In the genomic region with DNA sequence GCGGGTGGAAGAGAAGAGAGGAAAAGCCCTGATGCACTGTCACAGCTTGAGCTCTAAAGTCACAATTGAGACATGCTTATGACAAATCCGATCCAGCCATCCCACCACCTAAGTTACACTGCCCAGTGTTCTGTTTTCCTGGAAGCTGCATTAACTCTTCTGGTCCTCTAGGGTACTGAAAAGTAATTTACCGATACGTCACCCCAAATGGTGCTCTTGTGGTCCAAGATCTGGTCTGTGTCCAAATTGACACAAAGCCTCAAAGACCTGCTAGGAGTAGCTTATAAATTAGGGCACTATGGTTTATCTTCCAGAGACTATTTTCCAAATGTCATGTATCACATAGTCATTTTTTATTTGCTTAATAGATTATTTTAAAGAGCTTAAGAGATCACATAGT, we compare ENCODE assay signal across 25 cellular contexts.
A peak's percentile ranks its signal among the peaks of the same experiment; 100 is the strongest.
DNase-seq lines count a peak whose midpoint lies in the region; ATAC-seq, FAIRE-seq and TF ChIP-seq lines count a peak whose summit lies in the region.
"Had no signal": no experiment of that assay in that cellular context is flagged by ENCODE, and none has a peak within 500 bp of the region (broad histone marks: within the 10 kb centered on the region; RNA-seq: fewer than 3 reads in every experiment).

No MANE protein-coding gene starts in this region.

- no CpG with 5 or more reads among the region's 4 CpGs for WGBS in H9 (ENCODE audit: extremely low coverage, insufficient read length, low lambda C conversion rate)
- 78 to 92% methylated on average over 4 of the region's 4 CpGs for WGBS in testis, 2 donors
- WGBS in pancreas, 2 donors, result 63 to 82% methylated on average over 4 of the region's 4 CpGs

- TF ChIP-seq CTCF in H9 (conservative IDR thresholded peaks at IDR 0.05) (peak; percentile 39), WERI-Rb-1 (IDR thresholded peaks at IDR 0.05; ENCODE audit: low read depth, low read length) (0 out of 2 replicates have a peak, but pooled peaks have one; percentile 7), progenitor cell of endocrine pancreas (IDR thresholded peaks at IDR 0.05; ENCODE audit: unreplicated experiment) (peak; percentile 12), Calu3 (IDR thresholded peaks at IDR 0.05; ENCODE audit: unreplicated experiment) (no peak), testis (IDR thresholded peaks at IDR 0.05) (no peak), pancreas (IDR thresholded peaks at IDR 0.05) (no peak)

- CTCF ChIA-PET in Calu3 (lab: Charles Lee), result no interaction called here

- BruUV-seq in Calu3 (replicated peaks; lab: Mats Ljungman, UMichigan), result no TSS peak

- H2AK5ac ChIP-seq in H9 (ENCODE audit: insufficient read length, low read length), result no peak overlapping the region

- H4K8ac ChIP-seq in H9 (replicated peaks; ENCODE audit: insufficient read length, low read depth, low read length), result no peak overlapping the region

- H3K14ac ChIP-seq in H9 (ENCODE audit: insufficient read depth, low read length), result no peak overlapping the region

- no peak overlapping the region for H3K9ac ChIP-seq in H9 (ENCODE audit: extremely low read depth, insufficient read length, low read length)

- H3K79me2 ChIP-seq in H9 (ENCODE audit: insufficient read depth, low read length), result no peaks in the 10 kb centered on the region

- H2AFZ ChIP-seq in H9 (ENCODE audit: low read length), result no peak overlapping the region

- H4K20me1 ChIP-seq in H9 (ENCODE audit: control insufficient read depth, insufficient read depth, insufficient read length), result peaks cover 2% of the 10 kb centered on the region

- no peak for FAIRE-seq in pancreas (lab: Jason Lieb, UNC)
- FAIRE-seq: keratinocyte had no signal

- H3K27ac ChIP-seq in H9 (ENCODE audit: insufficient read length, low read depth, low read length), result no peak overlapping the region
- no peak overlapping the region for H3K27ac ChIP-seq in WERI-Rb-1
- no peak overlapping the region for H3K27ac ChIP-seq in testis
- no peak overlapping the region for H3K27ac ChIP-seq in pancreas

- no peaks in the 10 kb centered on the region for H3K36me3 ChIP-seq in WERI-Rb-1
- no peaks in the 10 kb centered on the region for H3K36me3 ChIP-seq in testis (ENCODE audit: low read depth, missing control alignments)
- no peaks in the 10 kb centered on the region for H3K36me3 ChIP-seq in pancreas

- H3K23ac ChIP-seq in H9 (ENCODE audit: insufficient read length, low read depth, low read length), result no peak overlapping the region

- intact Hi-C loops in Calu3 (cut with micrococcal nuclease; ENCODE audit: unreplicated experiment), result loop anchor here (10.0 kb wide), 3 partner anchors 166 to 506 kb away; no protein-coding TSS in a partner anchor
- intact Hi-C loops in testis (cut with DNase I; ENCODE audit: low total_unique reads), result no loop called here
- intact Hi-C loops in pancreas (cut with DNase I), result loop anchor here in 1 of 3 donors (5.0 to 10.0 kb wide), 2 partner anchors 628 to 776 kb away; a partner anchor contains a TSS

- H3K79me1 ChIP-seq in H9 (ENCODE audit: insufficient read depth, low read depth, low read length, poor library complexity, severe bottlenecking), result no peaks in the 10 kb centered on the region

- no peak overlapping the region for H2BK12ac ChIP-seq in H9 (ENCODE audit: insufficient read length, low read depth, low read length)

- H3K18ac ChIP-seq in H9 (ENCODE audit: insufficient read length, low read depth, low read length), result no peak overlapping the region

- H3K36me3 Mint-ChIP-seq in H9 (ENCODE audit: insufficient read depth in 1 of 3, low read depth in 3 of 3) (no peaks in the 10 kb centered on the region), progenitor cell of endocrine pancreas (ENCODE audit: insufficient read depth) (peaks cover 17% of the 10 kb centered on the region), Calu3 (ENCODE audit: insufficient read depth, unreplicated experiment) (no peaks in the 10 kb centered on the region)
- H3K36me3 Mint-ChIP-seq: IgD-negative memory B cell; natural killer cell treated with Interleukin-12 subunit alpha and Interleukin-12 subunit beta and Interleukin-15 and Interleukin-18, amount 100 ng/mL, for 72 hours had no signal

- H3K9me3 ChIP-seq in H9 (ENCODE audit: control insufficient read depth, low read depth, low read length) (no peaks in the 10 kb centered on the region), WERI-Rb-1 (ENCODE audit: severe bottlenecking) (no peaks in the 10 kb centered on the region), testis (no peaks in the 10 kb centered on the region), pancreas (no peaks in the 10 kb centered on the region)

- no peak overlapping the region for H3K4me3 Mint-ChIP-seq in H9
- no peak overlapping the region for H3K4me3 Mint-ChIP-seq in progenitor cell of endocrine pancreas (ENCODE audit: low read depth)
- H3K4me3 Mint-ChIP-seq in Calu3 (ENCODE audit: low read depth, unreplicated experiment), result no peak overlapping the region
- H3K4me3 Mint-ChIP-seq: activated T-cell treated with anti-CD3 and anti-CD28 coated beads, Interleukin-2, amount 50 U/mL, for 24 hours; central memory CD8-positive, alpha-beta T cell; IgD-negative memory B cell; natural killer cell treated with Interleukin-12 subunit alpha and Interleukin-12 subunit beta and Interleukin-15 and Interleukin-18, amount 100 ng/mL, for 72 hours; T-helper 17 cell had no signal

- H3K23me2 ChIP-seq in H9 (ENCODE audit: insufficient read length, low read depth, low read length, poor library complexity, severe bottlenecking), result no peaks in the 10 kb centered on the region

- DNase-seq in H9, result no peak
- no peak for DNase-seq in WERI-Rb-1
- peak; percentile 14 for DNase-seq in iPS-NIHi11 (ENCODE audit: low spot score)
- DNase-seq in progenitor cell of endocrine pancreas (ENCODE audit: low spot score, unreplicated experiment), result no peak
- DNase-seq in Calu3, result no peak
- no peak for DNase-seq in testis
- DNase-seq in pancreas, result no peak
- DNase-seq: activated CD4-positive, alpha-beta T cell treated with anti-CD3 and anti-CD28 coated beads for 48 hours; activated gamma-delta T cell treated with Interleukin-2 at 50 U/mL for 16 hours; activated T-cell treated with anti-CD3 and anti-CD28 coated beads, Interleukin-2, amount 50 U/mL, for 24 hours; left ventricle myocardium superior; NCI-H1105; NCI-H187 treated with DMSO at 0.1 percent for 48 hours; NCI-H526; stimulated activated CD4-positive, alpha-beta T cell treated with anti-CD3 and anti-CD28 coated beads, Interleukin-12 subunit alpha, Interleukin-12 subunit beta, amount 100 ng/mL, for 4 hours; stimulated activated CD4-positive, alpha-beta T cell treated with anti-CD3 and anti-CD28 coated beads, Interleukin-4, amount 100 ng/mL, for 1 hour; substantia nigra; T-helper 17 cell had no signal

- ATAC-seq in HG03520 (IDR thresholded peaks at IDR 0.05; ENCODE audit: unreplicated experiment) (no peak), pancreas (no peak)
- ATAC-seq: left ventricle myocardium superior; natural killer cell treated with Interleukin-12 subunit alpha and Interleukin-12 subunit beta and Interleukin-15 and Interleukin-18, amount 100 ng/mL, for 72 hours; sciatic nerve; SK-N-SH treated with all-trans-retinoic acid at 6 μM for 48 hours; T-helper 17 cell had no signal

- no peak overlapping the region for H3K4me2 ChIP-seq in H9 (ENCODE audit: insufficient read depth, insufficient read length, low read length)

- H3K4me1 Mint-ChIP-seq in H9 (peaks cover 17 to 19% of the 10 kb centered on the region in 2 experiments), progenitor cell of endocrine pancreas (ENCODE audit: low read depth) (peaks cover 52% of the 10 kb centered on the region), Calu3 (ENCODE audit: low read depth, unreplicated experiment) (peaks cover 19% of the 10 kb centered on the region)
- H3K4me1 Mint-ChIP-seq: central memory CD8-positive, alpha-beta T cell; IgD-negative memory B cell; T-helper 17 cell had no signal

- H3K27ac Mint-ChIP-seq in H9 (no peak overlapping the region), progenitor cell of endocrine pancreas (no peak overlapping the region), Calu3 (ENCODE audit: unreplicated experiment) (no peak overlapping the region)
- H3K27ac Mint-ChIP-seq: activated T-cell treated with anti-CD3 and anti-CD28 coated beads, Interleukin-2, amount 50 U/mL, for 24 hours; IgD-negative memory B cell; natural killer cell treated with Interleukin-12 subunit alpha and Interleukin-12 subunit beta and Interleukin-15 and Interleukin-18, amount 100 ng/mL, for 72 hours; T-helper 17 cell had no signal

- no peak overlapping the region for H3T11ph ChIP-seq in H9 (ENCODE audit: low read length)

- no peak overlapping the region for H3K4me3 ChIP-seq in WERI-Rb-1 (ENCODE audit: low read depth, low read length)
- H3K4me3 ChIP-seq in testis, result no peak overlapping the region
- no peak overlapping the region for H3K4me3 ChIP-seq in pancreas

- no peak overlapping the region for H4K5ac ChIP-seq in H9 (ENCODE audit: insufficient read length, low read depth, low read length)

- H3K4me1 ChIP-seq in H9 (ENCODE audit: insufficient read depth, low read length) (peaks cover 4% of the 10 kb centered on the region; the same call in 1 of the 2 replicates), testis (no peaks in the 10 kb centered on the region), pancreas (peaks cover under 1 to 31% (median 10%) of the 10 kb centered on the region in 3 donors)

- H3K56ac ChIP-seq in H9 (ENCODE audit: insufficient read length, low read depth, low read length), result no peak overlapping the region

- no peak overlapping the region for H2BK15ac ChIP-seq in H9 (ENCODE audit: low read depth, low read length)

- H3K27me3 Mint-ChIP-seq in H9 (ENCODE audit: low read depth), result no peaks in the 10 kb centered on the region
- H3K27me3 Mint-ChIP-seq in progenitor cell of endocrine pancreas, result no peaks in the 10 kb centered on the region
- no peaks in the 10 kb centered on the region for H3K27me3 Mint-ChIP-seq in Calu3 (ENCODE audit: unreplicated experiment)
- H3K27me3 Mint-ChIP-seq: activated T-cell treated with anti-CD3 and anti-CD28 coated beads, Interleukin-2, amount 50 U/mL, for 24 hours; central memory CD8-positive, alpha-beta T cell; T-helper 17 cell had no signal

- no peak overlapping the region for H2BK20ac ChIP-seq in H9 (ENCODE audit: low read depth, low read length, poor library complexity, severe bottlenecking)

- H3K4ac ChIP-seq in H9 (ENCODE audit: low read depth, low read length), result no peak overlapping the region

- TF ChIP-seq POLR2A in testis (IDR thresholded peaks at IDR 0.05), result no peak

- H2BK120ac ChIP-seq in H9 (ENCODE audit: low read depth, low read length, poor library complexity, severe bottlenecking), result no peak overlapping the region

- H3K9me3 Mint-ChIP-seq in H9 (no peaks in the 10 kb centered on the region), progenitor cell of endocrine pancreas (ENCODE audit: low read depth) (peaks cover 4% of the 10 kb centered on the region), Calu3 (ENCODE audit: low read depth, unreplicated experiment) (no peaks in the 10 kb centered on the region)
- H3K9me3 Mint-ChIP-seq: activated T-cell treated with anti-CD3 and anti-CD28 coated beads, Interleukin-2, amount 50 U/mL, for 24 hours; central memory CD8-positive, alpha-beta T cell; IgD-negative memory B cell; natural killer cell treated with Interleukin-12 subunit alpha and Interleukin-12 subunit beta and Interleukin-15 and Interleukin-18, amount 100 ng/mL, for 72 hours had no signal

- H3K27me3 ChIP-seq in H9 (ENCODE audit: insufficient read depth, low read length) (no peaks in the 10 kb centered on the region), WERI-Rb-1 (ENCODE audit: insufficient read depth, low read depth, severe bottlenecking) (peaks cover 34% of the 10 kb centered on the region), testis (no peaks in the 10 kb centered on the region), pancreas (no peaks in the 10 kb centered on the region)

- no peak overlapping the region for H4K91ac ChIP-seq in H9 (ENCODE audit: insufficient read length, low read depth, low read length)

- no peak overlapping the region for H2BK5ac ChIP-seq in H9 (ENCODE audit: insufficient read length, low read length)

Comparison
In these comparisons a context has a peak if more than half of its experiments do, and no peak if none do; other contexts are left out.
1. CTCF ChIP-seq: peak in H9 (single experiment), WERI-Rb-1 (single experiment) and progenitor cell of endocrine pancreas (single experiment); none in Calu3 (single experiment), testis (0 of 3) and pancreas (0 of 4).